8 cellular contexts compared by ENCODE assay signal in genomic region chr7:74061840-74062539, GRCh38. TPM values are rescaled to one million over a fixed set of nuclear protein-coding genes. Genes with fewer than 3 reads are reported as not detected.
A peak's percentile ranks its signal among the peaks of the same experiment; 100 is the strongest.
DNase-seq lines count a peak whose midpoint lies in the region; TF ChIP-seq lines count a peak whose summit lies in the region.

No MANE protein-coding gene starts in this region.

- H3K36me3 Mint-ChIP-seq in HFFc6 (ENCODE audit: low read depth) (no peaks in the 10 kb centered on the region), progenitor cell of endocrine pancreas (ENCODE audit: insufficient read depth) (no peaks in the 10 kb centered on the region)
- H3K36me3 Mint-ChIP-seq in activated naive CD8-positive, alpha-beta T cell treated with anti-CD3 and anti-CD28 coated beads for 36 hours: no peaks in the 10 kb centered on the region

- no peak overlapping the region for H3K4me3 ChIP-seq in urinary bladder (ENCODE audit: low read depth, low read length)

- DNase-seq in AG20443 (ENCODE audit: low spot score) (peak; percentile 96), HFFc6 (peak; percentile 83), SIG-M5 (lab: John Stamatoyannopoulos, UW) (peak; percentile 9), glomerular visceral epithelial cell (ENCODE audit: extremely low spot score) (peak; percentile 87), progenitor cell of endocrine pancreas (ENCODE audit: low spot score, unreplicated experiment) (no peak), NCI-H1930 (lab: John Stamatoyannopoulos, UW) (no peak)
- peak; percentile 41 for DNase-seq in activated naive CD8-positive, alpha-beta T cell treated with anti-CD3 and anti-CD28 coated beads for 36 hours

- H3K9me3 Mint-ChIP-seq in HFFc6: no peaks in the 10 kb centered on the region
- no peaks in the 10 kb centered on the region for H3K9me3 Mint-ChIP-seq in activated naive CD8-positive, alpha-beta T cell treated with anti-CD3 and anti-CD28 coated beads for 36 hours
- H3K9me3 Mint-ChIP-seq in progenitor cell of endocrine pancreas (ENCODE audit: low read depth): no peaks in the 10 kb centered on the region

- H3K4me3 Mint-ChIP-seq in HFFc6 (peak overlapping the region; percentile 81), progenitor cell of endocrine pancreas (ENCODE audit: low read depth) (peak overlapping the region; percentile 47)
- H3K4me3 Mint-ChIP-seq in activated naive CD8-positive, alpha-beta T cell treated with anti-CD3 and anti-CD28 coated beads for 36 hours: no peak overlapping the region

- no peaks in the 10 kb centered on the region for H3K36me3 ChIP-seq in urinary bladder (ENCODE audit: insufficient read depth)

- H3K27me3 Mint-ChIP-seq in HFFc6 (ENCODE audit: insufficient read depth) (peaks cover 2% of the 10 kb centered on the region; the same call in 1 of the 2 replicates), progenitor cell of endocrine pancreas (peaks cover 6% of the 10 kb centered on the region)
- H3K27me3 Mint-ChIP-seq in activated naive CD8-positive, alpha-beta T cell treated with anti-CD3 and anti-CD28 coated beads for 36 hours: peaks cover 6% of the 10 kb centered on the region

- H3K4me1 Mint-ChIP-seq in HFFc6 (ENCODE audit: low read depth): peaks cover 9% of the 10 kb centered on the region
- no peaks in the 10 kb centered on the region for H3K4me1 Mint-ChIP-seq in activated naive CD8-positive, alpha-beta T cell treated with anti-CD3 and anti-CD28 coated beads for 36 hours
- H3K4me1 Mint-ChIP-seq in progenitor cell of endocrine pancreas (ENCODE audit: low read depth): peaks cover 7% of the 10 kb centered on the region

- H3K27ac ChIP-seq in urinary bladder (ENCODE audit: low read depth): peak overlapping the region; percentile 77

- H3K4me1 ChIP-seq in urinary bladder (ENCODE audit: insufficient read depth): no peaks in the 10 kb centered on the region

- peak overlapping the region; percentile 100 for H3K27ac Mint-ChIP-seq in HFFc6
- H3K27ac Mint-ChIP-seq in activated naive CD8-positive, alpha-beta T cell treated with anti-CD3 and anti-CD28 coated beads for 36 hours: no peak overlapping the region
- H3K27ac Mint-ChIP-seq in progenitor cell of endocrine pancreas: peak overlapping the region; percentile 96

- TF ChIP-seq CTCF in HFFc6 (IDR thresholded peaks at IDR 0.05) (no peak), progenitor cell of endocrine pancreas (IDR thresholded peaks at IDR 0.05; ENCODE audit: unreplicated experiment) (no peak)

- 18% methylated on average over 20 of the region's 20 CpGs for WGBS in urinary bladder

RNA-seq across cellular contexts. Expression of gene LIMK1, which starts 21.6 kb away (rescaled TPM):
- 10 to 100 TPM; 57.8 to 75.6 (median 67.2) TPM for total RNA-seq in HFFc6 (2021; fragmentation: NEBNext Ultra II Directional; extraction: Animal tissue kit (Norgen Biotek cat#: 25700))
- total RNA-seq in activated naive CD8-positive, alpha-beta T cell treated with anti-CD3 and anti-CD28 coated beads for 36 hours: 10 to 100 TPM; 16.9 to 19.5 TPM
- total RNA-seq in progenitor cell of endocrine pancreas (62.7 and 65.1 TPM in 2 replicates), urinary bladder (11.2 TPM)
- 14.7 TPM for polyA plus RNA-seq in urinary bladder

RNA-seq across cellular contexts. Expression of gene ELN, which starts 34.0 kb away (rescaled TPM):
- 10 to 100 TPM in 5 of 6 experiments, 1 to 10 TPM in 1; 4.7 to 25.8 (median 19.1) TPM for total RNA-seq in HFFc6 (2021; fragmentation: NEBNext Ultra II Directional; extraction: Animal tissue kit (Norgen Biotek cat#: 25700))
- total RNA-seq in activated naive CD8-positive, alpha-beta T cell treated with anti-CD3 and anti-CD28 coated beads for 36 hours: not detected
- total RNA-seq in progenitor cell of endocrine pancreas (0.26 and 0.33 TPM in 2 replicates), urinary bladder (483 TPM)
- 191 TPM for polyA plus RNA-seq in urinary bladder

Comparison
In these comparisons a context has a peak if more than half of its experiments do, and no peak if none do; other contexts are left out.
1. DNase-seq: peak in AG20443 (single experiment), HFFc6 (single experiment), SIG-M5 (single experiment), activated naive CD8-positive, alpha-beta T cell treated with anti-CD3 and anti-CD28 coated beads for 36 hours (single experiment) and glomerular visceral epithelial cell (single experiment); none in progenitor cell of endocrine pancreas (single experiment) and NCI-H1930 (0 of 2).
2. RNA of gene ELN, which starts 34.0 kb away (total RNA-seq): 483 TPM in urinary bladder (single experiment); 4.7 to 25.8 TPM in HFFc6, 0.26 to 0.33 TPM in progenitor cell of endocrine pancreas and not detected in activated naive CD8-positive, alpha-beta T cell treated with anti-CD3 and anti-CD28 coated beads for 36 hours; every median in the first group is over 10 times any median in the second.